8 cellular contexts compared by ENCODE assay signal in genomic region chr2:86105252-86105968, GRCh38. TPM values are rescaled to one million over a fixed set of nuclear protein-coding genes. Genes with fewer than 3 reads are reported as not detected.
DNase-seq lines count a peak whose midpoint lies in the region; ATAC-seq and TF ChIP-seq lines count a peak whose summit lies in the region.

Gene POLR1A (minus strand): TSS chr2:86105886. CDS start chr2:86105776, 110 bp downstream.

- WGBS in lower leg skin, 2 donors: 0% methylated on average over 38 of the region's 38 CpGs

- POLR2A ChIA-PET in activated CD4-positive, alpha-beta memory T cell treated with anti-CD3 and anti-CD28 coated beads for 36 hours (lab: Charles Lee): interaction anchor here (0.9 to 2.1 kb wide), 9 partner anchors 9 to 352 kb away, joined by 3 to 10 read pairs (median 3); partner anchors contain the start of gene IMMT

- H3K27ac ChIP-seq in BLaER1 treated with 17β-estradiol and CSF1 and Interleukin-3, amounts not matched to agents 10 nM and 100 nM: peak within 1 kb of the TSS; percentile 88 to 97 (median 93)
- H3K27ac ChIP-seq in duodenal mucosa (ENCODE audit: low read depth, low read length): peak within 1 kb of the TSS; percentile 48

- peak within 1 kb of the TSS; percentile 88 to 96 (median 91) for H3K9ac ChIP-seq in BLaER1 treated with 17β-estradiol and CSF1 and Interleukin-3, amounts not matched to agents 10 nM and 100 nM
- peak within 1 kb of the TSS; percentile 81 to 85 for H3K9ac ChIP-seq in duodenal mucosa (ENCODE audit: low read depth in 1 of 2, low read length in 2 of 2)

- H4K20me1 ChIP-seq in BLaER1 treated with 17β-estradiol and CSF1 and Interleukin-3, amounts not matched to agents 10 nM and 100 nM: peaks cover 0 to 87% (median 66%) of the 10 kb centered on the region in 11 experiments; a peak in 19 of 22 replicates

- no peak for TF ChIP-seq POLR2A in lower leg skin (IDR thresholded peaks at IDR 0.05)

- H3K4me2 ChIP-seq in BLaER1 treated with 17β-estradiol and CSF1 and Interleukin-3, amounts not matched to agents 10 nM and 100 nM: peak within 1 kb of the TSS; percentile 81 to 96 (median 89)

- peaks cover 27 to 39% (median 34%) of the 10 kb centered on the region in 10 experiments for H3K4me1 ChIP-seq in BLaER1 treated with 17β-estradiol and CSF1 and Interleukin-3, amounts not matched to agents 10 nM and 100 nM
- peaks cover 18 to 26% of the 10 kb centered on the region in 2 donors for H3K4me1 ChIP-seq in duodenal mucosa (ENCODE audit: control insufficient read depth in 1 of 2, insufficient read depth in 2 of 2, low read length in 2 of 2)

- H3K36me3 ChIP-seq in BLaER1 treated with 17β-estradiol and CSF1 and Interleukin-3, amounts not matched to agents 10 nM and 100 nM: peaks cover 51 to 70% (median 67%) of the 10 kb centered on the region in 11 experiments
- H3K36me3 ChIP-seq in duodenal mucosa (ENCODE audit: control insufficient read depth in 1 of 2, insufficient read depth in 2 of 2, low read length in 2 of 2): peaks cover 13 to 16% of the 10 kb centered on the region in 2 donors

- intact Hi-C loops in activated CD4-positive, alpha-beta memory T cell treated with anti-CD3 and anti-CD28 coated beads for 36 hours (cut with micrococcal nuclease): loop anchor here (1.0 to 5.0 kb wide), 2 partner anchors 244 to 337 kb away; partner anchors contain the start of gene KDM3A
- intact Hi-C loops in lower leg skin (cut with DNase I; ENCODE audit: low total_unique reads): no loop called here

- H3K4me3 ChIP-seq in BLaER1 treated with 17β-estradiol and CSF1 and Interleukin-3, amounts not matched to agents 10 nM and 100 nM: peak within 1 kb of the TSS; percentile 79 to 93 (median 84)
- H3K4me3 ChIP-seq in duodenal mucosa (ENCODE audit: low read depth in 1 of 2, low read length in 2 of 2): peak within 1 kb of the TSS; percentile 97 to 98
- H3K4me3 ChIP-seq in lower leg skin (ENCODE audit: low read depth, poor library complexity, severe bottlenecking): peak within 1 kb of the TSS; percentile 62

- ATAC-seq in GM19438 (IDR thresholded peaks at IDR 0.05; ENCODE audit: low read depth, unreplicated experiment) (peak; percentile 75), HG03571 (IDR thresholded peaks at IDR 0.05; ENCODE audit: unreplicated experiment) (peak; percentile 69)

- no peaks in the 10 kb centered on the region for H3K27me3 ChIP-seq in BLaER1 treated with 17β-estradiol and CSF1 and Interleukin-3, amounts not matched to agents 10 nM and 100 nM
- H3K27me3 ChIP-seq in duodenal mucosa (ENCODE audit: control insufficient read depth in 1 of 2, insufficient read depth in 2 of 2, low read length in 2 of 2): no peaks in the 10 kb centered on the region

- CTCF ChIA-PET in activated CD4-positive, alpha-beta memory T cell treated with anti-CD3 and anti-CD28 coated beads for 36 hours (lab: Charles Lee): interaction anchor here (1.1 to 1.3 kb wide), 4 partner anchors 9 to 468 kb away, joined by 4 to 5 read pairs (median 5); no protein-coding TSS in a partner anchor

- peaks cover 44% of the 10 kb centered on the region for H3K36me3 Mint-ChIP-seq in activated CD4-positive, alpha-beta memory T cell treated with anti-CD3 and anti-CD28 coated beads for 36 hours

- DNase-seq in NCI-H774 (lab: John Stamatoyannopoulos, UW) (peak; percentile 90), lower leg skin (ENCODE audit: low spot score in 2 of 2) (peak; percentile 90 to 97)
- peak; percentile 90 for DNase-seq in activated CD4-positive, alpha-beta memory T cell treated with anti-CD3 and anti-CD28 coated beads for 36 hours
- DNase-seq in stimulated activated CD4-positive, alpha-beta T cell treated with anti-CD3 and anti-CD28 coated beads, Interleukin-4, amount 100 ng/mL, for 4 hours: peak; percentile 67 to 82

- no peaks in the 10 kb centered on the region for H3K9me3 ChIP-seq in BLaER1 treated with 17β-estradiol and CSF1 and Interleukin-3, amounts not matched to agents 10 nM and 100 nM (replicated peaks in 1 of 11)
- H3K9me3 ChIP-seq in duodenal mucosa (ENCODE audit: control insufficient read depth in 1 of 2, low read length in 2 of 2): no peaks in the 10 kb centered on the region

- peak within 1 kb of the TSS; percentile 95 for H3K27ac Mint-ChIP-seq in activated CD4-positive, alpha-beta memory T cell treated with anti-CD3 and anti-CD28 coated beads for 36 hours

- H3K9me3 Mint-ChIP-seq in activated CD4-positive, alpha-beta memory T cell treated with anti-CD3 and anti-CD28 coated beads for 36 hours: no peaks in the 10 kb centered on the region

- H3K4me3 Mint-ChIP-seq in activated CD4-positive, alpha-beta memory T cell treated with anti-CD3 and anti-CD28 coated beads for 36 hours: peak within 1 kb of the TSS; percentile 94

- peaks cover 61% of the 10 kb centered on the region for H3K4me1 Mint-ChIP-seq in activated CD4-positive, alpha-beta memory T cell treated with anti-CD3 and anti-CD28 coated beads for 36 hours (ENCODE audit: low read depth)

- no peak for TF ChIP-seq CTCF in lower leg skin (IDR thresholded peaks at IDR 0.05)

- no peaks in the 10 kb centered on the region for H3K27me3 Mint-ChIP-seq in activated CD4-positive, alpha-beta memory T cell treated with anti-CD3 and anti-CD28 coated beads for 36 hours

RNA-seq across cellular contexts. Expression of gene POLR1A, which starts in this region (rescaled TPM):
- total RNA-seq in activated CD4-positive, alpha-beta memory T cell treated with anti-CD3 and anti-CD28 coated beads for 36 hours: 10 to 100 TPM; 27.2 to 33.8 TPM
- 10 to 100 TPM; 11.9 to 16.9 (median 13.5) TPM for total RNA-seq in lower leg skin

Comparison
In these comparisons a context has a peak if more than half of its experiments do, and no peak if none do; other contexts are left out.
1. Peak in every context shown above with its lines: DNase-seq, ATAC-seq, H3K4me3 ChIP-seq and H3K27ac ChIP-seq.